ENCODE assay signal across 13 cellular contexts in genomic region chr2:207157162-207157481, GRCh38. TPM values are rescaled to one million over a fixed set of nuclear protein-coding genes. Genes with fewer than 3 reads are reported as not detected.
DNase-seq lines count a peak whose midpoint lies in the region; ATAC-seq and TF ChIP-seq lines count a peak whose summit lies in the region.
"Had no signal": no experiment of that assay in that cellular context is flagged by ENCODE, and none has a peak within 500 bp of the region (broad histone marks: within the 10 kb centered on the region; RNA-seq: fewer than 3 reads in every experiment).

No MANE protein-coding gene starts in this region.

- H3K27ac ChIP-seq in dorsolateral prefrontal cortex = peak overlapping the region in 31 of 59 donors; percentile 4 to 65 (median 30)
- peak overlapping the region in 3 of 4 donors; percentile 16 to 80 (median 52) for H3K27ac ChIP-seq in gastrocnemius medialis
- H3K27ac ChIP-seq: colonic mucosa, HL-60 had no signal

- no peak for TF ChIP-seq POLR2A in gastrocnemius medialis (IDR thresholded peaks at IDR 0.05)

- H3K27me3 ChIP-seq in dorsolateral prefrontal cortex (no peaks in the 10 kb centered on the region), gastrocnemius medialis (no peaks in the 10 kb centered on the region)
- H3K27me3 ChIP-seq: colonic mucosa had no signal

- intact Hi-C loops in dorsolateral prefrontal cortex (cut with DNase I) = no loop called here
- intact Hi-C loops in gastrocnemius medialis (cut with DNase I; ENCODE audit: low total_unique reads) = no loop called here

- no peak for ATAC-seq in activated T-cell treated with anti-CD3 and anti-CD28 coated beads, Interleukin-2, amount 50 U/mL, for 72 hours (replicated peaks in 1 of 2)
- ATAC-seq in HG03457 (IDR thresholded peaks at IDR 0.05; ENCODE audit: unreplicated experiment) = peak; percentile 10
- ATAC-seq in gastrocnemius medialis = no peak
- no peak for ATAC-seq in HG02678 (IDR thresholded peaks at IDR 0.05; ENCODE audit: unreplicated experiment)

- H3K4me3 ChIP-seq in dorsolateral prefrontal cortex (no peak overlapping the region), gastrocnemius medialis (no peak overlapping the region)
- H3K4me3 ChIP-seq: colonic mucosa had no signal

- H3K36me3 ChIP-seq in gastrocnemius medialis = no peaks in the 10 kb centered on the region
- H3K36me3 ChIP-seq: colonic mucosa had no signal

- in situ Hi-C loops in gastrocnemius medialis (cut with MboI; ENCODE audit: low sequenced_read_pairs in 4 of 4) = no loop called here

- peaks cover 0 to 3% of the 10 kb centered on the region in 2 donors for H3K9me3 Mint-ChIP-seq in activated T-cell treated with anti-CD3 and anti-CD28 coated beads, Interleukin-2, amount 50 U/mL, for 72 hours

- H3K27ac Mint-ChIP-seq in activated T-cell treated with anti-CD3 and anti-CD28 coated beads, Interleukin-2, amount 50 U/mL, for 72 hours = peak overlapping the region; percentile 44

- H3K27me3 Mint-ChIP-seq in activated T-cell treated with anti-CD3 and anti-CD28 coated beads, Interleukin-2, amount 50 U/mL, for 72 hours (ENCODE audit: low read depth) = peaks cover 19% of the 10 kb centered on the region

- no peak for DNase-seq in activated T-cell treated with anti-CD3 and anti-CD28 coated beads, Interleukin-2, amount 50 U/mL, for 72 hours
- no peak for DNase-seq in activated T-cell treated with anti-CD3 and anti-CD28 coated beads, Interleukin-2, amount 50 U/mL, for 48 hours
- DNase-seq in dorsolateral prefrontal cortex (no peak), gastrocnemius medialis (no peak), NCI-H1694 treated with DMSO at 0.1 percent for 48 hours (lab: John Stamatoyannopoulos, UW) (no peak)
- no peak for DNase-seq in stimulated activated CD8-positive, alpha-beta memory T cell treated with anti-CD3 and anti-CD28 coated beads, Interleukin-4, amount 100 ng/mL, for 48 hours
- DNase-seq: colonic mucosa; erythroblast; SHP77 treated with DMSO at 0.1 percent for 48 hours; stimulated activated naive CD4-positive, alpha-beta T cell treated with Interleukin-2 at 50 U/mL for 16 hours had no signal

- H3K4me1 Mint-ChIP-seq in activated T-cell treated with anti-CD3 and anti-CD28 coated beads, Interleukin-2, amount 50 U/mL, for 72 hours (ENCODE audit: low read depth) = peaks cover 90% of the 10 kb centered on the region

- H3K4me3 Mint-ChIP-seq in activated T-cell treated with anti-CD3 and anti-CD28 coated beads, Interleukin-2, amount 50 U/mL, for 72 hours = peak overlapping the region; percentile 66 to 78

- peaks cover 53 to 81% of the 10 kb centered on the region in 2 donors for H3K4me1 ChIP-seq in gastrocnemius medialis
- H3K4me1 ChIP-seq: colonic mucosa had no signal

- TF ChIP-seq CTCF in dorsolateral prefrontal cortex (IDR thresholded peaks at IDR 0.05 in 54 of 56, conservative IDR thresholded peaks at IDR 0.05 in 2 of 56; ENCODE audit: low read depth in 1 of 56, partially characterized antibody in 56 of 56) (no peak), gastrocnemius medialis (IDR thresholded peaks at IDR 0.05 in 4 of 5, conservative IDR thresholded peaks at IDR 0.05 in 1 of 5) (no peak)

- peaks cover 9% of the 10 kb centered on the region in 2 donors for H3K36me3 Mint-ChIP-seq in activated T-cell treated with anti-CD3 and anti-CD28 coated beads, Interleukin-2, amount 50 U/mL, for 72 hours (ENCODE audit: insufficient read depth in 2 of 2)

- H3K9me3 ChIP-seq in gastrocnemius medialis = no peaks in the 10 kb centered on the region
- H3K9me3 ChIP-seq: colonic mucosa had no signal

RNA-seq across cellular contexts. Expression of gene KLF7, which starts 8.6 kb away (rescaled TPM):
- total RNA-seq in activated T-cell treated with anti-CD3 and anti-CD28 coated beads, Interleukin-2, amount 50 U/mL, for 72 hours = 10 to 100 TPM; 31.2 to 43.4 TPM
- total RNA-seq in dorsolateral prefrontal cortex (10 to 100 TPM; 28.9 to 88.4 (median 49.9) TPM), gastrocnemius medialis (10 to 100 TPM in 1 of 4 donors, 1 to 10 TPM in 3; 6.8 to 12.0 (median 7.6) TPM)
